In genomic region chr11:78370406-78371172, GRCh38 we compare ENCODE assay signal across 10 cellular contexts. TPM values are rescaled to one million over a fixed set of nuclear protein-coding genes. Genes with fewer than 3 reads are reported as not detected.
A peak's percentile ranks its signal among the peaks of the same experiment; 100 is the strongest.
DNase-seq lines count a peak whose midpoint lies in the region; ATAC-seq, FAIRE-seq and TF ChIP-seq lines count a peak whose summit lies in the region.
"Had no signal": no experiment of that assay in that cellular context is flagged by ENCODE, and none has a peak within 500 bp of the region (broad histone marks: within the 10 kb centered on the region; RNA-seq: fewer than 3 reads in every experiment).

No MANE protein-coding gene starts in this region.

- H3K9ac ChIP-seq in Karpas-422 (ENCODE audit: low read length), result no peak overlapping the region
- H3K9ac ChIP-seq in GM12878 (ENCODE audit: control insufficient read depth, insufficient read depth, low read length), result no peak overlapping the region
- H3K9ac ChIP-seq in skeletal muscle tissue (ENCODE audit: low read depth in 1 of 3, low read length in 3 of 3), result no peak overlapping the region

- intact Hi-C loops in GM12878 (cut with micrococcal nuclease; ENCODE audit: unreplicated experiment), result no loop called here

- 71% methylated on average over 7 of the region's 7 CpGs for WGBS in GM12878 (ENCODE audit: insufficient coverage, insufficient replicate concordance, low lambda C conversion rate, missing lambda C conversion rate)

- POLR2A ChIA-PET in GM12878 (lab: Charles Lee), result no interaction called here

- H3K4me1 ChIP-seq in Karpas-422 (ENCODE audit: low read length) (peaks cover 23% of the 10 kb centered on the region), GM12878 (ENCODE audit: control insufficient read depth, insufficient read depth, low read length) (no peaks in the 10 kb centered on the region), skeletal muscle tissue (ENCODE audit: control insufficient read depth in 3 of 3, insufficient read depth in 3 of 3, low read length in 3 of 3) (peaks cover 0 to 13% (median 6%) of the 10 kb centered on the region in 3 donors)

- SMC1A ChIA-PET in GM12878 (lab: Charles Lee; ENCODE audit: uncharacterized antibody, unreplicated experiment), result interaction anchor here (0.6 kb wide), 1 partner anchor 68 kb away, joined by 3 read pairs; no protein-coding TSS in a partner anchor

- H3K9me2 ChIP-seq in Karpas-422 (replicated peaks; ENCODE audit: insufficient read depth, low read length), result no peaks in the 10 kb centered on the region

- H3K4me3 ChIP-seq in Karpas-422 (ENCODE audit: low read length) (no peak overlapping the region), GM12878 (no peak overlapping the region), skeletal muscle tissue (ENCODE audit: low read length in 3 of 3) (no peak overlapping the region)

- no peaks in the 10 kb centered on the region for H3K79me2 ChIP-seq in Karpas-422 (ENCODE audit: low read length)
- no peaks in the 10 kb centered on the region for H3K79me2 ChIP-seq in GM12878 (ENCODE audit: control insufficient read depth, insufficient read depth, low read length)

- H3K27me3 ChIP-seq in Karpas-422 (ENCODE audit: low read length) (no peaks in the 10 kb centered on the region), GM12878 (replicated peaks in 1 of 2; ENCODE audit: control insufficient read depth in 2 of 2, insufficient read depth in 2 of 2, low read length in 1 of 2) (no peaks in the 10 kb centered on the region), skeletal muscle tissue (ENCODE audit: control insufficient read depth in 3 of 3, insufficient read depth in 3 of 3, low read length in 3 of 3) (no peaks in the 10 kb centered on the region)

- no TSS peak for BruUV-seq in GM12878 (replicated peaks; lab: Mats Ljungman, UMichigan)

- CTCF ChIA-PET in GM12878 (lab: Yijun Ruan, JAX), result interaction anchor here (0.6 kb wide), 1 partner anchor 1107 kb away, joined by 3 read pairs; no protein-coding TSS in a partner anchor

- H4K20me1 ChIP-seq in Karpas-422 (ENCODE audit: insufficient read depth, low read depth, low read length) (peaks cover 4% of the 10 kb centered on the region; the same call in 1 of the 2 replicates), GM12878 (ENCODE audit: control insufficient read depth, insufficient read depth) (no peaks in the 10 kb centered on the region)

- TF ChIP-seq POLR2A in GM12878 (IDR thresholded peaks at IDR 0.05; ENCODE audit: low read depth, low read length), result no peak

- FAIRE-seq in GM12878 (lab: Jason Lieb, UNC), result no peak
- FAIRE-seq: GM19239 had no signal

- TF ChIP-seq CTCF in GM12878 (IDR thresholded peaks at IDR 0.05 in 2 of 3, conservative IDR thresholded peaks at IDR 0.05 in 1 of 3; ENCODE audit: control insufficient read depth in 2 of 3, extremely low read depth in 1 of 3, insufficient read depth in 1 of 3, low read depth in 3 of 3, low read length in 3 of 3), result no peak

- no peak for TF ChIP-seq EP300 in GM12878 (IDR thresholded peaks at IDR 0.05; ENCODE audit: borderline replicate concordance in 1 of 2, control insufficient read depth in 1 of 2, low read depth in 2 of 2, low read length in 2 of 2)

- DNase-seq in Karpas-422 (no peak), GM12878 (ENCODE audit: low read depth, low spot score) (no peak), iPS-NIHi7 (ENCODE audit: extremely low spot score) (peak; percentile 19)
- no peak for DNase-seq in activated effector memory CD4-positive, alpha-beta T cell treated with Interleukin-2 at 50 U/mL for 16 hours
- DNase-seq in stimulated activated CD4-positive, alpha-beta T cell treated with anti-CD3 and anti-CD28 coated beads, Interleukin-4, amount 100 ng/mL, for 24 hours, result no peak
- DNase-seq: activated CD4-positive, alpha-beta memory T cell treated with anti-CD3 and anti-CD28 coated beads, Interleukin-2, amount 10 ng/mL, durations not matched to agents 7 days and 5 days had no signal

- H3K4me2 ChIP-seq in Karpas-422 (ENCODE audit: low read depth, low read length, poor library complexity, severe bottlenecking), result peak overlapping the region; percentile 44
- no peak overlapping the region for H3K4me2 ChIP-seq in GM12878 (ENCODE audit: control insufficient read depth, insufficient read depth)

- H3K36me3 ChIP-seq in Karpas-422 (ENCODE audit: insufficient read depth, low read length) (no peaks in the 10 kb centered on the region), GM12878 (ENCODE audit: control insufficient read depth in 2 of 2, insufficient read depth in 2 of 2, low read length in 1 of 2) (no peaks in the 10 kb centered on the region), skeletal muscle tissue (ENCODE audit: control insufficient read depth in 3 of 3, insufficient read depth in 3 of 3, low read length in 3 of 3) (no peaks in the 10 kb centered on the region)

- no peaks in the 10 kb centered on the region for H3K9me3 ChIP-seq in Karpas-422 (ENCODE audit: low read length)
- no peaks in the 10 kb centered on the region for H3K9me3 ChIP-seq in GM12878 (replicated peaks; ENCODE audit: control insufficient read depth, insufficient read depth, low read length)
- H3K9me3 ChIP-seq in skeletal muscle tissue (ENCODE audit: control insufficient read depth in 3 of 3, low read length in 3 of 3), result no peaks in the 10 kb centered on the region

- in situ Hi-C loops in GM12878 (cut with MboI), result no loop called here

- RAD21 ChIA-PET in GM12878 (lab: Charles Lee; ENCODE audit: unreplicated experiment), result interaction anchor here (1.3 kb wide), 1 partner anchor 147 kb away, joined by 3 read pairs; no protein-coding TSS in a partner anchor

- no peak overlapping the region for H2AFZ ChIP-seq in Karpas-422 (ENCODE audit: low read length)
- H2AFZ ChIP-seq in GM12878 (ENCODE audit: control insufficient read depth, low read depth, low read length), result no peak overlapping the region

- TF ChIP-seq RAD21 in GM12878 (IDR thresholded peaks at IDR 0.05; ENCODE audit: insufficient read depth, low read depth, low read length), result no peak

- ATAC-seq in GM12878, result no peak
- no peak for ATAC-seq in GM21529 (IDR thresholded peaks at IDR 0.05; ENCODE audit: unreplicated experiment)
- no peak for ATAC-seq in HG02885 (IDR thresholded peaks at IDR 0.05; ENCODE audit: poor library complexity, unreplicated experiment)

- no peak overlapping the region for H3K27ac ChIP-seq in Karpas-422 (ENCODE audit: low read length)
- no peak overlapping the region for H3K27ac ChIP-seq in GM12878 (ENCODE audit: control insufficient read depth, insufficient read depth)
- peak overlapping the region; percentile 33 for H3K27ac ChIP-seq in skeletal muscle tissue (ENCODE audit: low read depth, low read length)

TF ChIP-seq in GM12878, 131 proteins besides CTCF, POLR2A, EP300 and RAD21:
- TF ChIP-seq NR2C2 (IDR thresholded peaks at IDR 0.05; ENCODE audit: borderline replicate concordance, control insufficient read depth, insufficient read length, low read depth) (peak; percentile 11), IRF3 (IDR thresholded peaks at IDR 0.05) (no peak)

RNA-seq across cellular contexts. Expression of gene GAB2, which starts 47.0 kb away (rescaled TPM):
- total RNA-seq in Karpas-422 (2014; rRNA removed; shearing (Covaris generic); ENCODE audit: low replicate concordance), result 2.6 and 2.7 TPM in 2 replicates
- total RNA-seq in GM12878 (2013; cell fraction: nucleolus; rRNA removed), result 6.6 and 9.8 TPM in 2 replicates
- total RNA-seq in GM12878 (2014; rRNA removed) (4.8 and 5.7 TPM in 2 replicates), GM12878 (2014; rRNA removed; fragmentation: Illumina TruSeq; extraction: Trizol) (5.7 and 6.4 TPM in 2 replicates), GM12878 (2021) (12.0 and 12.6 TPM in 2 replicates), skeletal muscle tissue (10.4 TPM)
- polyA plus RNA-seq in GM12878 (2011; ENCODE audit: low read depth), result 3.8 TPM
- polyA plus RNA-seq in GM12878 (2011; rRNA removed) (0.24 and 0.69 TPM in 2 replicates), GM12878 (2014; fragmentation: Illumina TruSeq; extraction: Trizol) (7.9 and 8.7 TPM in 2 replicates), GM12878 (2014; fragmentation: Nextera tagmentation; extraction: Ambion mirVana) (1 to 10 TPM; 1.1 to 2.1 TPM), GM12878 (2014; rRNA removed) (5.0 and 5.2 TPM in 2 replicates), GM12878 (2016; fragmentation: Nextera tagmentation; extraction: Ambion mirVana) (1 to 10 TPM; 1.6 to 2.8 TPM)
- 0.25 and 0.38 TPM in 2 replicates for polyA plus RNA-seq in GM12878 (2011; cell fraction: cytosol; rRNA removed)
- 0.67 and 0.76 TPM in 2 replicates for polyA plus RNA-seq in GM12878 (2011; cell fraction: nucleus; rRNA removed)
- polyA plus RNA-seq in GM12878 (2012), result 5.4 and 6.4 TPM in 2 replicates
- polyA minus RNA-seq in GM12878 (2011; rRNA and poly(A)+ RNA removed), result 0.66 and 1.7 TPM in 2 replicates
- polyA minus RNA-seq in GM12878 (2011; cell fraction: cytosol; rRNA and poly(A)+ RNA removed), result 0.94 TPM in 1 of 2 replicates, not detected in the other
- polyA minus RNA-seq in GM12878 (2011; cell fraction: nucleus; rRNA and poly(A)+ RNA removed), result 0.38 and 0.48 TPM in 2 replicates
